In genomic region chr15:58331903-58332675, GRCh38 we compare ENCODE assay signal across 8 cellular contexts.
DNase-seq lines count a peak whose midpoint lies in the region; ATAC-seq and TF ChIP-seq lines count a peak whose summit lies in the region.

No MANE protein-coding gene starts in this region.

- H3K27ac Mint-ChIP-seq in activated CD8-positive, alpha-beta T cell treated with anti-CD3 and anti-CD28 coated beads for 36 hours = peak overlapping the region; percentile 95

- peaks cover 4 to 5% of the 10 kb centered on the region in 2 donors for H3K9me3 ChIP-seq in duodenal mucosa (ENCODE audit: control insufficient read depth in 1 of 2, low read length in 2 of 2)
- H3K9me3 ChIP-seq in lung (ENCODE audit: control insufficient read depth in 2 of 2, insufficient read depth in 1 of 2, low read length in 1 of 2) = peaks cover 0 to 3% of the 10 kb centered on the region in 2 donors

- no peak for TF ChIP-seq CTCF in activated CD8-positive, alpha-beta T cell treated with anti-CD3 and anti-CD28 coated beads for 36 hours (IDR thresholded peaks at IDR 0.05)
- TF ChIP-seq CTCF in lung (IDR thresholded peaks at IDR 0.05; ENCODE audit: control extremely low read depth, extremely low read depth) = no peak

- DNase-seq in NCI-H82 (lab: John Stamatoyannopoulos, UW) (peak; percentile 90), lung (ENCODE audit: low spot score) (peak; percentile 92)
- peak; percentile 96 for DNase-seq in activated CD8-positive, alpha-beta T cell treated with anti-CD3 and anti-CD28 coated beads for 36 hours
- DNase-seq in stimulated activated CD4-positive, alpha-beta T cell treated with anti-CD3 and anti-CD28 coated beads, TNF-alpha, amount 100 ng/mL, for 24 hours (ENCODE audit: low read depth in 3 of 3) = peak; percentile 74 to 89 (median 83)

- H3K27me3 ChIP-seq in ACC112 (ENCODE audit: insufficient read depth, low read length) (no peaks in the 10 kb centered on the region), duodenal mucosa (ENCODE audit: control insufficient read depth in 1 of 2, insufficient read depth in 2 of 2, low read length in 2 of 2) (no peaks in the 10 kb centered on the region), lung (ENCODE audit: control insufficient read depth, insufficient read depth) (no peaks in the 10 kb centered on the region)

- peak overlapping the region; percentile 47 for H2AFZ ChIP-seq in ACC112 (ENCODE audit: low read length, unreplicated experiment)

- 5 to 12% methylated on average over 8 of the region's 8 CpGs for WGBS in lung, 2 donors

- no peaks in the 10 kb centered on the region for H3K79me2 ChIP-seq in ACC112 (ENCODE audit: control insufficient read depth, insufficient read depth, low read length, unreplicated experiment)

- peaks cover 36% of the 10 kb centered on the region for H3K4me1 Mint-ChIP-seq in activated CD8-positive, alpha-beta T cell treated with anti-CD3 and anti-CD28 coated beads for 36 hours (ENCODE audit: low read depth)

- no peaks in the 10 kb centered on the region for H3K27me3 Mint-ChIP-seq in activated CD8-positive, alpha-beta T cell treated with anti-CD3 and anti-CD28 coated beads for 36 hours

- peak; percentile 79 for ATAC-seq in GM19023 (IDR thresholded peaks at IDR 0.05; ENCODE audit: unreplicated experiment)
- peak; percentile 76 for ATAC-seq in HG03457 (IDR thresholded peaks at IDR 0.05; ENCODE audit: unreplicated experiment)
- peak; percentile 96 for ATAC-seq in activated CD8-positive, alpha-beta T cell treated with anti-CD3 and anti-CD28 coated beads for 36 hours
- ATAC-seq in lung (ENCODE audit: insufficient read depth, low FRiP score) = peak; percentile 83

- peaks cover 3% of the 10 kb centered on the region for H3K36me3 Mint-ChIP-seq in activated CD8-positive, alpha-beta T cell treated with anti-CD3 and anti-CD28 coated beads for 36 hours (ENCODE audit: low read depth)

- CTCF ChIA-PET in activated CD8-positive, alpha-beta T cell treated with anti-CD3 and anti-CD28 coated beads for 36 hours (lab: Charles Lee) = interaction anchor here (1.3 to 1.5 kb wide), 4 partner anchors 34 to 104 kb away, joined by 3 to 4 read pairs (median 4); no protein-coding TSS in a partner anchor

- H3K9ac ChIP-seq in duodenal mucosa (ENCODE audit: low read depth in 1 of 2, low read length in 2 of 2) = peak overlapping the region; percentile 26 to 42

- H3K4me3 Mint-ChIP-seq in activated CD8-positive, alpha-beta T cell treated with anti-CD3 and anti-CD28 coated beads for 36 hours = peak overlapping the region; percentile 4

- H3K27ac ChIP-seq in ACC112 (ENCODE audit: low read depth, low read length) (peak overlapping the region; percentile 94), duodenal mucosa (ENCODE audit: low read depth, low read length) (peak overlapping the region; percentile 75), lung (ENCODE audit: low read depth in 1 of 2, low read length in 1 of 2) (peak overlapping the region; percentile 88 to 93)

- intact Hi-C loops in activated CD8-positive, alpha-beta T cell treated with anti-CD3 and anti-CD28 coated beads for 36 hours (cut with micrococcal nuclease) = no loop called here

- H3K4me1 ChIP-seq in ACC112 (ENCODE audit: control insufficient read depth, insufficient read depth, low read length, unreplicated experiment) = peaks cover 32% of the 10 kb centered on the region
- peaks cover 29 to 36% of the 10 kb centered on the region in 2 donors for H3K4me1 ChIP-seq in duodenal mucosa (ENCODE audit: control insufficient read depth in 1 of 2, insufficient read depth in 2 of 2, low read length in 2 of 2)
- H3K4me1 ChIP-seq in lung (ENCODE audit: control insufficient read depth in 2 of 2, insufficient read depth in 2 of 2, low read length in 2 of 2) = peaks cover 5 to 22% of the 10 kb centered on the region in 2 donors

- H3K9me3 Mint-ChIP-seq in activated CD8-positive, alpha-beta T cell treated with anti-CD3 and anti-CD28 coated beads for 36 hours = peaks cover 4% of the 10 kb centered on the region

- H3K36me3 ChIP-seq in ACC112 (ENCODE audit: insufficient read depth, low read length) (no peaks in the 10 kb centered on the region), duodenal mucosa (ENCODE audit: control insufficient read depth in 1 of 2, insufficient read depth in 2 of 2, low read length in 2 of 2) (no peaks in the 10 kb centered on the region), lung (ENCODE audit: control insufficient read depth in 2 of 2, insufficient read depth in 2 of 2, low read length in 2 of 2) (no peaks in the 10 kb centered on the region)

- POLR2A ChIA-PET in activated CD8-positive, alpha-beta T cell treated with anti-CD3 and anti-CD28 coated beads for 36 hours (lab: Charles Lee) = interaction anchor here (0.9 to 1.5 kb wide), 12 partner anchors 11 to 601 kb away, joined by 3 to 9 read pairs (median 3); no protein-coding TSS in a partner anchor

- peak overlapping the region; percentile 24; the same call in 1 of the 2 replicates for H3K4me3 ChIP-seq in ACC112 (ENCODE audit: low read depth, low read length)
- peak overlapping the region; percentile 16 to 33 for H3K4me3 ChIP-seq in duodenal mucosa (ENCODE audit: low read depth in 1 of 2, low read length in 2 of 2)
- H3K4me3 ChIP-seq in lung = no peak overlapping the region
